ENCODE assay signal across 11 cellular contexts in genomic region chr21:29258626-29259335, GRCh38. TPM values are rescaled to one million over a fixed set of nuclear protein-coding genes. Genes with fewer than 3 reads are reported as not detected.
DNase-seq lines count a peak whose midpoint lies in the region; ATAC-seq and TF ChIP-seq lines count a peak whose summit lies in the region.
"Had no signal": no experiment of that assay in that cellular context is flagged by ENCODE, and none has a peak within 500 bp of the region (broad histone marks: within the 10 kb centered on the region; RNA-seq: fewer than 3 reads in every experiment).

No MANE protein-coding gene starts in this region.

- no peaks in the 10 kb centered on the region for H3K9me3 ChIP-seq in AG04450 (ENCODE audit: control insufficient read depth, insufficient read depth, low read length)
- H3K9me3 ChIP-seq in body of pancreas: peaks cover 0 to 8% (median 0%) of the 10 kb centered on the region in 3 donors
- peaks cover 0 to 16% of the 10 kb centered on the region in 2 donors for H3K9me3 ChIP-seq in left lung

- H3K27ac ChIP-seq in AG04450 (ENCODE audit: low read depth, low read length) (peak overlapping the region; percentile 49), body of pancreas (no peak overlapping the region), left lung (no peak overlapping the region)
- H3K27ac ChIP-seq: C4-2B had no signal

- intact Hi-C loops in body of pancreas (cut with DNase I) (no loop called here), left lung (cut with DNase I) (no loop called here)

- POLR2A ChIA-PET in AG04450 (lab: Yijun Ruan, JAX): interaction anchor here (0.6 to 1.8 kb wide), 6 partner anchors 11 to 89 kb away, joined by 3 to 12 read pairs (median 4); partner anchors contain the start of gene BACH1

- H3K4me3 ChIP-seq in AG04450 (ENCODE audit: low read depth, low read length) (no peak overlapping the region), body of pancreas (no peak overlapping the region), left lung (no peak overlapping the region)
- H3K4me3 ChIP-seq: upper lobe of left lung had no signal

- TF ChIP-seq CTCF in AG04450 (IDR thresholded peaks at IDR 0.05; ENCODE audit: low read depth, low read length) (no peak), body of pancreas (IDR thresholded peaks at IDR 0.05) (no peak), left lung (IDR thresholded peaks at IDR 0.05) (no peak)

- WGBS in body of pancreas, 2 donors: 53 to 54% methylated on average over 5 of the region's 5 CpGs

- no peaks in the 10 kb centered on the region for H3K4me1 ChIP-seq in body of pancreas
- H3K4me1 ChIP-seq in left lung: peaks cover 0 to 30% of the 10 kb centered on the region in 2 donors

- CTCF ChIA-PET in AG04450 (lab: Charles Lee): interaction anchor here (1.4 to 1.6 kb wide), 2 partner anchors 94 to 115 kb away, joined by 3 to 6 read pairs; no protein-coding TSS in a partner anchor

- peak; percentile 47 for DNase-seq in AG04450 (ENCODE audit: low read depth, low spot score)
- DNase-seq in HT1080 (ENCODE audit: low read depth): peak; percentile 90
- DNase-seq in body of pancreas: peak in 1 of 4 donors; percentile 17
- DNase-seq in left lung: no peak
- DNase-seq in activated naive CD4-positive, alpha-beta T cell treated with anti-CD3 and anti-CD28 coated beads, Interleukin-2, amount 50 U/mL, for 16 hours: no peak
- no peak for DNase-seq in NCI-H1417 (lab: John Stamatoyannopoulos, UW)
- no peak for DNase-seq in putamen (ENCODE audit: low spot score)
- no peak for DNase-seq in superior temporal gyrus (ENCODE audit: extremely low spot score)
- DNase-seq: activated CD8-positive, alpha-beta memory T cell treated with anti-CD3 and anti-CD28 coated beads, Interleukin-2, amount 50 U/mL, for 4 hours; upper lobe of left lung had no signal

- no peak for TF ChIP-seq POLR2A in body of pancreas (IDR thresholded peaks at IDR 0.05)

- H3K27me3 ChIP-seq in AG04450 (ENCODE audit: control insufficient read depth, insufficient read depth, low read length) (no peaks in the 10 kb centered on the region), body of pancreas (no peaks in the 10 kb centered on the region), left lung (no peaks in the 10 kb centered on the region)
- H3K27me3 ChIP-seq: upper lobe of left lung had no signal

- H3K36me3 ChIP-seq in body of pancreas (replicated peaks in 1 of 2; ENCODE audit: insufficient read depth in 1 of 2, low read depth in 2 of 2) (no peaks in the 10 kb centered on the region), left lung (no peaks in the 10 kb centered on the region)
- H3K36me3 ChIP-seq: upper lobe of left lung had no signal

- ATAC-seq in body of pancreas (peak; percentile 45), left lung (peak; percentile 34)

RNA-seq across cellular contexts. Expression of gene BACH1, which starts 39.9 kb away (rescaled TPM):
- 60.6 and 72.2 TPM in 2 replicates for polyA plus RNA-seq in AG04450 (2011; rRNA removed)
- 215 and 248 TPM in 2 replicates for polyA minus RNA-seq in AG04450 (2011; rRNA and poly(A)+ RNA removed)
- total RNA-seq in HT1080 (2014; rRNA removed; shearing (Covaris generic)): 25.2 and 31.7 TPM in 2 replicates
- 20.4 and 26.8 TPM in 2 replicates for polyA plus RNA-seq in HT1080 (2015; cell fraction: cytosol; rRNA removed)
- polyA plus RNA-seq in HT1080 (2015; cell fraction: nucleus; rRNA removed): 32.1 and 33.5 TPM in 2 replicates
- total RNA-seq in body of pancreas (10 to 100 TPM; 28.5 to 29.7 TPM), left lung (100 to 1,000 TPM in 1 of 2 donors, 10 to 100 TPM in 1; 80.4 to 117 TPM)

Comparison
In these comparisons a context has a peak if more than half of its experiments do, and no peak if none do; other contexts are left out.
1. DNase-seq: peak in AG04450 (single experiment) and HT1080 (single experiment); none in left lung (0 of 2), activated naive CD4-positive, alpha-beta T cell treated with anti-CD3 and anti-CD28 coated beads, Interleukin-2, amount 50 U/mL, for 16 hours (single experiment), NCI-H1417 (0 of 3), putamen (single experiment) and superior temporal gyrus (single experiment).